1 cellular context compared by ENCODE assay signal in genomic region chr17:1487939-1488825, GRCh38.
TF ChIP-seq lines count a peak whose summit lies in the region.

No MANE protein-coding gene starts in this region.

TF ChIP-seq in K562, 482 proteins besides CTCF, POLR2A, EP300 and RAD21 (continued from another document and continues in another):
- TF ChIP-seq CUX1 (CRISPR knock-in tag; IDR thresholded peaks at IDR 0.05) = no peak
- no peak for TF ChIP-seq ETS1 (conservative IDR thresholded peaks at IDR 0.05; ENCODE audit: control insufficient read depth, low read depth, low read length)
- no peak for TF ChIP-seq ZNF449 (CRISPR knock-in tag; IDR thresholded peaks at IDR 0.05)
- TF ChIP-seq ARID3A (IDR thresholded peaks at IDR 0.05; ENCODE audit: borderline replicate concordance, low read depth, low read length) = no peak
- TF ChIP-seq TCF3 (CRISPR knock-in tag; IDR thresholded peaks at IDR 0.05) = 0 out of 2 replicates have a peak, but pooled peaks have one; percentile 33
- TF ChIP-seq CTCFL (IDR thresholded peaks at IDR 0.05; ENCODE audit: borderline replicate concordance, insufficient read depth, low read depth, low read length, poor library complexity, severe bottlenecking) = no peak
- peak; percentile 73 for TF ChIP-seq CBFA2T3 (IDR thresholded peaks at IDR 0.05)
- TF ChIP-seq ZBTB33 (CRISPR knock-in tag; IDR thresholded peaks at IDR 0.05) = no peak
- TF ChIP-seq E2F8 (IDR thresholded peaks at IDR 0.05; ENCODE audit: low read depth, partially characterized antibody) = no peak
- TF ChIP-seq ELK3 (CRISPR knock-in tag; IDR thresholded peaks at IDR 0.05) = no peak
- TF ChIP-seq CREB1 (IDR thresholded peaks at IDR 0.05) = no peak
- TF ChIP-seq CREB1 (CRISPR knock-in tag; IDR thresholded peaks at IDR 0.05) = peak; percentile 52; the same call in 1 of the 2 replicates
- TF ChIP-seq NKRF (IDR thresholded peaks at IDR 0.05; ENCODE audit: borderline replicate concordance) = no peak
- TF ChIP-seq PTRF (tag; IDR thresholded peaks at IDR 0.05) = no peak
- no peak for TF ChIP-seq SRSF7 (optimal IDR thresholded peaks at IDR 0.05; ENCODE audit: low read depth, low read length)
- no peak for TF ChIP-seq ZNF232 (CRISPR knock-in tag; IDR thresholded peaks at IDR 0.05)
- TF ChIP-seq CREB5 (CRISPR knock-in tag; IDR thresholded peaks at IDR 0.05) = no peak
- TF ChIP-seq KHSRP (IDR thresholded peaks at IDR 0.05) = no peak
- no peak for TF ChIP-seq CEBPZ (IDR thresholded peaks at IDR 0.05; ENCODE audit: borderline replicate concordance, low read depth, low read length)
- no peak for TF ChIP-seq ATF1 (CRISPR knock-in tag; IDR thresholded peaks at IDR 0.05)
- TF ChIP-seq ATF1 (tag; IDR thresholded peaks at IDR 0.05) = peak; percentile 83
- 0 out of 2 replicates have a peak, but pooled peaks have one; percentile 25 for TF ChIP-seq L3MBTL2 (IDR thresholded peaks at IDR 0.05)
- TF ChIP-seq ZNF143 (CRISPR knock-in tag; IDR thresholded peaks at IDR 0.05) = no peak
- no peak for TF ChIP-seq MTF1 (CRISPR knock-in tag; IDR thresholded peaks at IDR 0.05; ENCODE audit: borderline replicate concordance)
- no peak for TF ChIP-seq TCF7L2 (IDR thresholded peaks at IDR 0.05; ENCODE audit: low read depth, low read length)
- no peak for TF ChIP-seq ZNF41 (CRISPR knock-in tag; conservative IDR thresholded peaks at IDR 0.05)
- TF ChIP-seq ZNF239 (CRISPR knock-in tag; IDR thresholded peaks at IDR 0.05) = no peak
- no peak for TF ChIP-seq NFATC3 (IDR thresholded peaks at IDR 0.05)
